Comparison of ENCODE assay signal across 9 cellular contexts in genomic region chr1:31064115-31064514, GRCh38. TPM values are rescaled to one million over a fixed set of nuclear protein-coding genes. Genes with fewer than 3 reads are reported as not detected.
DNase-seq lines count a peak whose midpoint lies in the region; ATAC-seq and TF ChIP-seq lines count a peak whose summit lies in the region.
"Had no signal": no experiment of that assay in that cellular context is flagged by ENCODE, and none has a peak within 500 bp of the region (broad histone marks: within the 10 kb centered on the region; RNA-seq: fewer than 3 reads in every experiment).

No MANE protein-coding gene starts in this region.

- peak overlapping the region; percentile 65 for H3K4me3 ChIP-seq in AG04450 (ENCODE audit: low read depth, low read length)
- H3K4me3 ChIP-seq in KMS-11 (IDR thresholded peaks at IDR 0.05; ENCODE audit: insufficient read depth, low read depth, low read length), result no peak overlapping the region
- H3K4me3 ChIP-seq in colonic mucosa, result peak overlapping the region; percentile 44

- no peaks in the 10 kb centered on the region for H3K27me3 ChIP-seq in AG04450 (ENCODE audit: control insufficient read depth, insufficient read depth, low read length)
- no peaks in the 10 kb centered on the region for H3K27me3 ChIP-seq in KMS-11 (ENCODE audit: insufficient read depth, low read depth)
- H3K27me3 ChIP-seq in colonic mucosa, result no peaks in the 10 kb centered on the region

- H3K27ac ChIP-seq in AG04450 (ENCODE audit: low read depth, low read length), result no peak overlapping the region
- H3K27ac ChIP-seq in KMS-11, result peak overlapping the region; percentile 100; the same call in 1 of the 2 replicates
- H3K27ac ChIP-seq in colonic mucosa, result peak overlapping the region; percentile 82

- no peaks in the 10 kb centered on the region for H3K36me3 Mint-ChIP-seq in naive B cell

- H3K36me3 ChIP-seq in KMS-11 (ENCODE audit: insufficient read depth), result peaks cover 4% of the 10 kb centered on the region; the same call in 1 of the 2 replicates
- H3K36me3 ChIP-seq in colonic mucosa, result no peaks in the 10 kb centered on the region

- CTCF ChIA-PET in AG04450 (lab: Charles Lee), result interaction anchor here (1.1 to 1.2 kb wide), 2 partner anchors 43 to 89 kb away, joined by 3 read pairs; no protein-coding TSS in a partner anchor

- peaks cover 63% of the 10 kb centered on the region for H3K79me2 ChIP-seq in KMS-11 (ENCODE audit: insufficient read depth, low read depth)

- POLR2A ChIA-PET in AG04450 (lab: Yijun Ruan, JAX), result no interaction called here

- TF ChIP-seq CTCF in AG04450 (IDR thresholded peaks at IDR 0.05; ENCODE audit: low read depth, low read length) (no peak), KMS-11 (conservative IDR thresholded peaks at IDR 0.05; ENCODE audit: low read depth, low read length) (no peak), colonic mucosa (IDR thresholded peaks at IDR 0.05) (no peak)

- no peaks in the 10 kb centered on the region for H3K27me3 Mint-ChIP-seq in naive B cell

- peak overlapping the region; percentile 83 to 99 (median 98) for H3K27ac Mint-ChIP-seq in naive B cell

- ATAC-seq in naive B cell (ENCODE audit: low read depth in 2 of 2), result no peak

- peaks cover 26% of the 10 kb centered on the region for H3K4me1 ChIP-seq in KMS-11 (ENCODE audit: low read depth, poor library complexity, severe bottlenecking)
- peaks cover 11% of the 10 kb centered on the region for H3K4me1 ChIP-seq in colonic mucosa

- H3K4me1 Mint-ChIP-seq in naive B cell, result peaks cover 24 to 52% (median 49%) of the 10 kb centered on the region in 3 donors

- peaks cover 52% of the 10 kb centered on the region for H4K20me1 ChIP-seq in KMS-11 (ENCODE audit: insufficient read depth)

- no peak overlapping the region for H2AFZ ChIP-seq in KMS-11 (ENCODE audit: low read depth)

- H3K9me3 ChIP-seq in AG04450 (ENCODE audit: control insufficient read depth, insufficient read depth, low read length), result no peaks in the 10 kb centered on the region
- H3K9me3 ChIP-seq in colonic mucosa, result no peaks in the 10 kb centered on the region

- DNase-seq in AG04450 (ENCODE audit: low read depth, low spot score) (no peak), colonic mucosa (no peak), naive B cell (no peak), NCI-H1048 (lab: John Stamatoyannopoulos, UW) (no peak), DMS153 (lab: John Stamatoyannopoulos, UW) (no peak), NCI-H2029 treated with DMSO at 0.1 percent for 48 hours (lab: John Stamatoyannopoulos, UW) (no peak), NCI-H524 treated with DMSO at 0.1 percent for 48 hours (lab: John Stamatoyannopoulos, UW) (no peak)
- DNase-seq: activated CD4-positive, alpha-beta T cell treated with anti-CD3 and anti-CD28 coated beads, Interleukin-2, amount 50 U/mL, for 1 hour had no signal

- no peaks in the 10 kb centered on the region for H3K9me3 Mint-ChIP-seq in naive B cell

- H3K9ac ChIP-seq in KMS-11 (peak overlapping the region; percentile 99), colonic mucosa (ENCODE audit: low read depth in 2 of 2, low read length in 2 of 2) (peak overlapping the region; percentile 92 to 98)

- peak overlapping the region; percentile 77 for H3K4me2 ChIP-seq in KMS-11

- intact Hi-C loops in colonic mucosa (cut with DNase I), result no loop called here

- peak overlapping the region; percentile 98 to 100 (median 99) for H3K4me3 Mint-ChIP-seq in naive B cell

RNA-seq across cellular contexts. Expression of gene PUM1, which starts 1.4 kb away (rescaled TPM):
- polyA plus RNA-seq in AG04450 (2011; rRNA removed) (71.3 and 73.0 TPM in 2 replicates), naive B cell (ENCODE audit: low read depth in 6 of 6) (100 to 1,000 TPM in 5 of 6 donors, 10 to 100 TPM in 1; 93.0 to 121 (median 109) TPM)
- polyA minus RNA-seq in AG04450 (2011; rRNA and poly(A)+ RNA removed), result 284 and 379 TPM in 2 replicates
- 100 to 1,000 TPM; 119 to 124 TPM for total RNA-seq in colonic mucosa
